Comparison of ENCODE assay signal across 12 cellular contexts in genomic region chr14:81384900-81385299, GRCh38. TPM values are rescaled to one million over a fixed set of nuclear protein-coding genes. Genes with fewer than 3 reads are reported as not detected.
A peak's percentile ranks its signal among the peaks of the same experiment; 100 is the strongest.
DNase-seq lines count a peak whose midpoint lies in the region; ATAC-seq and TF ChIP-seq lines count a peak whose summit lies in the region.
"Had no signal": no experiment of that assay in that cellular context is flagged by ENCODE, and none has a peak within 500 bp of the region (broad histone marks: within the 10 kb centered on the region; RNA-seq: fewer than 3 reads in every experiment).

No MANE protein-coding gene starts in this region.

- H3K36me3 ChIP-seq in breast epithelium: no peaks in the 10 kb centered on the region
- H3K36me3 ChIP-seq in aorta (ENCODE audit: control insufficient read depth in 1 of 2, insufficient read depth in 2 of 2, low read length in 1 of 2): no peaks in the 10 kb centered on the region
- H3K36me3 ChIP-seq in smooth muscle cell (ENCODE audit: low read depth): no peaks in the 10 kb centered on the region
- H3K36me3 ChIP-seq: cardiac muscle cell, spleen had no signal

- H2AFZ ChIP-seq in smooth muscle cell (ENCODE audit: low read depth): no peak overlapping the region

- H3K27me3 ChIP-seq in breast epithelium (no peaks in the 10 kb centered on the region), aorta (ENCODE audit: control insufficient read depth in 1 of 2, insufficient read depth in 2 of 2, low read length in 1 of 2) (peaks cover 0 to 2% of the 10 kb centered on the region in 2 donors), smooth muscle cell (ENCODE audit: low read depth) (no peaks in the 10 kb centered on the region)
- H3K27me3 ChIP-seq: cardiac muscle cell, spleen had no signal

- WGBS in aorta, 2 donors: 18 to 30% methylated on average over 1 of the region's 1 CpG
- WGBS in smooth muscle cell (ENCODE audit: low lambda C conversion rate): 30% methylated on average over 1 of the region's 1 CpG

- peaks cover 5% of the 10 kb centered on the region for H3K36me3 Mint-ChIP-seq in MCF 10A (ENCODE audit: insufficient read depth, unreplicated experiment)

- POLR2A ChIA-PET in MCF 10A (lab: Yijun Ruan, JAX): interaction anchor here (0.7 to 1.7 kb wide), 15 partner anchors 9 to 212 kb away, joined by 3 to 14 read pairs (median 4); partner anchors contain the start of gene STON2

- H3K9me3 ChIP-seq in breast epithelium: no peaks in the 10 kb centered on the region
- H3K9me3 ChIP-seq in aorta (ENCODE audit: control insufficient read depth, low read length): no peaks in the 10 kb centered on the region
- no peaks in the 10 kb centered on the region for H3K9me3 ChIP-seq in smooth muscle cell (replicated peaks; ENCODE audit: low read depth)
- H3K9me3 ChIP-seq: spleen had no signal

- H3K4me3 Mint-ChIP-seq in MCF 10A (ENCODE audit: unreplicated experiment): no peak overlapping the region

- H3K79me2 ChIP-seq in smooth muscle cell (ENCODE audit: low read depth): no peaks in the 10 kb centered on the region

- no peaks in the 10 kb centered on the region for H3K9me3 Mint-ChIP-seq in MCF 10A (ENCODE audit: unreplicated experiment)

- no peak overlapping the region for H3K27ac Mint-ChIP-seq in MCF 10A (ENCODE audit: low read depth, unreplicated experiment)

- H4K20me1 ChIP-seq in smooth muscle cell (ENCODE audit: low read depth): no peaks in the 10 kb centered on the region

- no TSS peak for BruUV-seq in MCF 10A (replicated peaks; lab: Mats Ljungman, UMichigan)

- H3K9ac ChIP-seq in smooth muscle cell (ENCODE audit: low read depth): no peak overlapping the region

- in situ Hi-C loops in SK-MEL-5 (cut with HindIII; ENCODE audit: low pct_unique_long_range_greater_than_20kb, low sequenced_read_pairs): no loop called here

- H3K4me3 ChIP-seq in breast epithelium (no peak overlapping the region), aorta (ENCODE audit: low read length in 2 of 2) (no peak overlapping the region), smooth muscle cell (no peak overlapping the region)
- H3K4me3 ChIP-seq: cardiac muscle cell, spleen had no signal

- peaks cover 13% of the 10 kb centered on the region for H3K4me1 Mint-ChIP-seq in MCF 10A (ENCODE audit: insufficient read depth, unreplicated experiment)

- H3K4me1 ChIP-seq in breast epithelium: no peaks in the 10 kb centered on the region
- H3K4me1 ChIP-seq in aorta (ENCODE audit: control insufficient read depth in 1 of 2, insufficient read depth in 2 of 2, low read length in 2 of 2): no peaks in the 10 kb centered on the region
- H3K4me1 ChIP-seq in smooth muscle cell (ENCODE audit: low read depth): peaks cover 12% of the 10 kb centered on the region

- no peaks in the 10 kb centered on the region for H3F3A ChIP-seq in smooth muscle cell (ENCODE audit: low read depth)

- no peak for TF ChIP-seq CTCF in MCF 10A (IDR thresholded peaks at IDR 0.05; ENCODE audit: unreplicated experiment)
- no peak for TF ChIP-seq CTCF in breast epithelium (IDR thresholded peaks at IDR 0.05)
- TF ChIP-seq CTCF in smooth muscle cell (IDR thresholded peaks at IDR 0.05; ENCODE audit: borderline replicate concordance, insufficient read depth, poor library complexity, severe bottlenecking): no peak

- DNase-seq in MCF 10A (ENCODE audit: unreplicated experiment) (peak; percentile 66), breast epithelium (ENCODE audit: low spot score in 2 of 2) (no peak), SK-MEL-5 (ENCODE audit: low read depth, low spot score) (peak; percentile 19), globus pallidus (ENCODE audit: low spot score) (peak; percentile 24), aorta (no peak), smooth muscle cell (lab: John Stamatoyannopoulos, UW; ENCODE audit: unreplicated experiment) (no peak)
- DNase-seq: NCI-H82, spleen, T1000 had no signal

- H3K27me3 Mint-ChIP-seq in MCF 10A (ENCODE audit: insufficient read depth, unreplicated experiment): no peaks in the 10 kb centered on the region

- intact Hi-C loops in MCF 10A (cut with micrococcal nuclease) (no loop called here), breast epithelium (cut with DNase I; ENCODE audit: low total_unique reads) (no loop called here), aorta (cut with DNase I) (no loop called here)

- H3K4me2 ChIP-seq in smooth muscle cell: no peak overlapping the region

- ATAC-seq in aorta (ENCODE audit: low FRiP score) (peak; percentile 65), GM21515 (IDR thresholded peaks at IDR 0.05; ENCODE audit: unreplicated experiment) (no peak), GM19035 (IDR thresholded peaks at IDR 0.05; ENCODE audit: unreplicated experiment) (no peak)

- H3K27ac ChIP-seq in breast epithelium: no peak overlapping the region
- H3K27ac ChIP-seq in aorta (ENCODE audit: low read depth in 1 of 2, low read length in 2 of 2): no peak overlapping the region
- H3K27ac ChIP-seq in smooth muscle cell (ENCODE audit: low read depth): no peak overlapping the region
- H3K27ac ChIP-seq: cardiac muscle cell had no signal

- CTCF ChIA-PET in MCF 10A (lab: Yijun Ruan, JAX): interaction anchor here (1.6 to 2.8 kb wide), 2 partner anchors 11 to 68 kb away, joined by 10 to 11 read pairs; no protein-coding TSS in a partner anchor

- no peak for TF ChIP-seq POLR2A in breast epithelium (IDR thresholded peaks at IDR 0.05)

RNA-seq across cellular contexts. Expression of gene STON2, which starts 15.2 kb away (rescaled TPM):
- total RNA-seq in MCF 10A (2022): 20.9 and 23.5 TPM in 2 replicates
- 10 to 100 TPM; 24.6 to 30.2 (median 27.5) TPM for total RNA-seq in breast epithelium
- 14.8 and 16.3 TPM in 2 replicates for total RNA-seq in SK-MEL-5 (2014; rRNA removed; shearing (Covaris generic))
- polyA plus RNA-seq in SK-MEL-5 (2015; cell fraction: cytosol; rRNA removed): 6.0 and 8.3 TPM in 2 replicates
- polyA plus RNA-seq in SK-MEL-5 (2015; cell fraction: nucleus; rRNA removed): 2.5 and 4.7 TPM in 2 replicates
- 10 to 100 TPM; 10.4 to 20.5 TPM for total RNA-seq in aorta
- 1 to 10 TPM in 1 of 2 donors, under 1 TPM in 1; 0.03 to 2.3 TPM for polyA plus RNA-seq in aorta
- total RNA-seq in smooth muscle cell: 39.6 and 43.6 TPM in 2 replicates
- 1.7 and 7.3 TPM in 2 replicates for polyA plus RNA-seq in smooth muscle cell

Comparison
In these comparisons a context has a peak if more than half of its experiments do, and no peak if none do; other contexts are left out.
1. DNase-seq: peak in MCF 10A (single experiment), SK-MEL-5 (single experiment) and globus pallidus (single experiment); none in breast epithelium (0 of 2), aorta (0 of 2) and smooth muscle cell (single experiment).